ENCODE assay signal across 23 cellular contexts in the genomic region with DNA sequence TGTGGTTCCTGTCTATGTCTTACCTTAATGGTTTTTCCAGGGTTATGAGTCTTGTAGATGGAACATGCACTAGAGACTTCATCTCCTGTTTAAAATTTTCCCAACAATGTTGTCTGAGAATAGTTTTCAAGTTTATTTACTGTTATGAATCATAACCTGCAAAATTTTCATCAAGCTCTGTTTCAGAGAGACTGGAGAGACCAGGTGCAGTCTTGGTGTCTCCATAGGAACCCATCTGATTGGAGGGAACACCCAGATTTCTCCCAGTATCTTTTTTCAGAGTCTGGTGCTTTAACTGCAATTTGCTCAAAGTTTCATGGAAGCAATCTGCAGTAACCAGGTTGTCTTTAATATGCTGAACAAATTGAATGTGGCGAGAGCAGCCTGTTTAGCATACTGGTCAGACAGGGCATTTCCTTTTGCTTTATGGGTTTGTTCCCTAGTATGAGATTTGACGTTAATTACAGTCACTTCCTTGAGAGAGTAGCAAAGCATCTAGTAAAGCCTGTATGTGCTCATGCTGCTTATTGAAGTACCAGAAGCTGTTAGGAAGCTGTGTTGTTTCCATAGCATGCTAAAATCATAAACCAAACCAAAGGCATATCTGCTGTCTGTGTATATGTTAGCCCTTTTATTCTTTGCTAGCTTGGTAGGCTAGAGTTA. TPM values are rescaled to one million over a fixed set of nuclear protein-coding genes. Genes with fewer than 3 reads are reported as not detected.
DNase-seq lines count a peak whose midpoint lies in the region; ATAC-seq and TF ChIP-seq lines count a peak whose summit lies in the region.
"Had no signal": no experiment of that assay in that cellular context is flagged by ENCODE, and none has a peak within 500 bp of the region (broad histone marks: within the 10 kb centered on the region; RNA-seq: fewer than 3 reads in every experiment).

No MANE protein-coding gene starts in this region.

- no peaks in the 10 kb centered on the region for H3K27me3 Mint-ChIP-seq in stimulated activated naive CD8-positive, alpha-beta T cell treated with anti-CD3 and anti-CD28 coated beads, Interleukin-15, Interleukin-2, amounts not matched to agents 100 ng/mL and 50 ng/mL, for 24 hours
- H3K27me3 Mint-ChIP-seq in activated B cell treated with CpG ODN at 0.5 μM for 24 hours = no peaks in the 10 kb centered on the region

- POLR2A ChIA-PET in activated B cell treated with CpG ODN at 0.5 μM for 24 hours (lab: Charles Lee) (interaction anchor here (0.8 kb wide), 1 partner anchor 65 kb away, joined by 3 read pairs; a partner anchor contains a TSS), HEK293T (lab: Yijun Ruan, JAX) (no interaction called here)

- TF ChIP-seq CTCF in activated B cell treated with CpG ODN at 0.5 μM for 24 hours (IDR thresholded peaks at IDR 0.05) (no peak), omental fat pad (IDR thresholded peaks at IDR 0.05) (no peak)

- no peaks in the 10 kb centered on the region for H3K36me3 Mint-ChIP-seq in stimulated activated naive CD8-positive, alpha-beta T cell treated with anti-CD3 and anti-CD28 coated beads, Interleukin-15, Interleukin-2, amounts not matched to agents 100 ng/mL and 50 ng/mL, for 24 hours (ENCODE audit: low read depth)
- no peaks in the 10 kb centered on the region for H3K36me3 Mint-ChIP-seq in activated B cell treated with CpG ODN at 0.5 μM for 24 hours (ENCODE audit: low read depth)
- H3K36me3 Mint-ChIP-seq: natural killer cell, WTC11 had no signal

- no peak overlapping the region for H3K4me3 ChIP-seq in MG63
- H3K4me3 ChIP-seq: gastroesophageal sphincter, sigmoid colon, transverse colon had no signal

- H3K27ac Mint-ChIP-seq in stimulated activated naive CD8-positive, alpha-beta T cell treated with anti-CD3 and anti-CD28 coated beads, Interleukin-15, Interleukin-2, amounts not matched to agents 100 ng/mL and 50 ng/mL, for 24 hours = peak overlapping the region; percentile 31
- H3K27ac Mint-ChIP-seq in activated B cell treated with CpG ODN at 0.5 μM for 24 hours = peak overlapping the region; percentile 63
- H3K27ac Mint-ChIP-seq: activated T-helper 1 cell treated with anti-CD3 and anti-CD28 coated beads, Interleukin-12 subunit alpha, Interleukin-12 subunit beta, Interleukin-2, Interleukin-4 antibody, amounts not matched to agents 30 ng/mL and 10 ng/mL and 1 ng/mL, durations not matched to agents 14 hours and 24 hours and 36 hours; natural killer cell; WTC11 had no signal

- no peaks in the 10 kb centered on the region for H3K36me3 ChIP-seq in MG63
- H3K36me3 ChIP-seq: gastroesophageal sphincter, sigmoid colon, transverse colon had no signal

- peak overlapping the region; percentile 20 for H3K4me3 Mint-ChIP-seq in stimulated activated naive CD8-positive, alpha-beta T cell treated with anti-CD3 and anti-CD28 coated beads, Interleukin-15, Interleukin-2, amounts not matched to agents 100 ng/mL and 50 ng/mL, for 24 hours
- no peak overlapping the region for H3K4me3 Mint-ChIP-seq in activated B cell treated with CpG ODN at 0.5 μM for 24 hours
- H3K4me3 Mint-ChIP-seq: activated T-helper 1 cell treated with anti-CD3 and anti-CD28 coated beads, Interleukin-12 subunit alpha, Interleukin-12 subunit beta, Interleukin-2, Interleukin-4 antibody, amounts not matched to agents 30 ng/mL and 10 ng/mL and 1 ng/mL, durations not matched to agents 14 hours and 24 hours and 36 hours; natural killer cell; WTC11 had no signal

- no peak for ATAC-seq in stimulated activated naive CD8-positive, alpha-beta T cell treated with anti-CD3 and anti-CD28 coated beads, Interleukin-15, Interleukin-2, amounts not matched to agents 100 U/mL and 50 U/mL, for 24 hours
- ATAC-seq in activated B cell treated with CpG ODN at 0.5 μM for 24 hours (ENCODE audit: low read depth) (peak; percentile 57), esophagus mucosa (peak; percentile 60), omental fat pad (ENCODE audit: low FRiP score) (no peak)
- ATAC-seq: gastroesophageal sphincter, natural killer cell, WTC11 had no signal

- DNase-seq in stimulated activated naive CD8-positive, alpha-beta T cell treated with anti-CD3 and anti-CD28 coated beads, Interleukin-15, Interleukin-2, amounts not matched to agents 100 U/mL and 50 U/mL, for 24 hours = no peak
- no peak for DNase-seq in activated B cell treated with CpG ODN at 0.5 μM for 24 hours
- no peak for DNase-seq in MG63
- DNase-seq in omental fat pad (ENCODE audit: low spot score) = no peak
- DNase-seq in HEK293T (ENCODE audit: extremely low spot score) = no peak
- DNase-seq in activated CD4-positive, alpha-beta T cell treated with anti-CD3 and anti-CD28 coated beads for 1 hour = no peak
- DNase-seq: DND-41, GOT3, KBM-7, mesenchymal stem cell, natural killer cell, RPMI8226, sigmoid colon, SK-N-SH, T-helper 9 cell, transverse colon had no signal

- peaks cover 75% of the 10 kb centered on the region for H3K4me1 Mint-ChIP-seq in stimulated activated naive CD8-positive, alpha-beta T cell treated with anti-CD3 and anti-CD28 coated beads, Interleukin-15, Interleukin-2, amounts not matched to agents 100 ng/mL and 50 ng/mL, for 24 hours (ENCODE audit: low read depth)
- peaks cover 31% of the 10 kb centered on the region for H3K4me1 Mint-ChIP-seq in activated B cell treated with CpG ODN at 0.5 μM for 24 hours
- H3K4me1 Mint-ChIP-seq: natural killer cell had no signal

- no peaks in the 10 kb centered on the region for H3K9me3 ChIP-seq in MG63
- H3K9me3 ChIP-seq: gastroesophageal sphincter, sigmoid colon, SK-N-SH, transverse colon had no signal

- H3K27me3 ChIP-seq in MG63 = no peaks in the 10 kb centered on the region
- H3K27me3 ChIP-seq: gastroesophageal sphincter, sigmoid colon, transverse colon had no signal

- CTCF ChIA-PET in activated B cell treated with CpG ODN at 0.5 μM for 24 hours (lab: Charles Lee) = no interaction called here
- CTCF ChIA-PET in HEK293T (lab: Yijun Ruan, JAX) = no interaction called here

- H3K9me3 Mint-ChIP-seq in stimulated activated naive CD8-positive, alpha-beta T cell treated with anti-CD3 and anti-CD28 coated beads, Interleukin-15, Interleukin-2, amounts not matched to agents 100 ng/mL and 50 ng/mL, for 24 hours = no peaks in the 10 kb centered on the region
- no peaks in the 10 kb centered on the region for H3K9me3 Mint-ChIP-seq in activated B cell treated with CpG ODN at 0.5 μM for 24 hours
- H3K9me3 Mint-ChIP-seq: activated T-helper 1 cell treated with anti-CD3 and anti-CD28 coated beads, Interleukin-12 subunit alpha, Interleukin-12 subunit beta, Interleukin-2, Interleukin-4 antibody, amounts not matched to agents 30 ng/mL and 10 ng/mL and 1 ng/mL, durations not matched to agents 14 hours and 24 hours and 36 hours; natural killer cell; WTC11 had no signal

- intact Hi-C loops in activated B cell treated with CpG ODN at 0.5 μM for 24 hours (cut with micrococcal nuclease) = no loop called here

TF ChIP-seq in HEK293T, 16 proteins besides CTCF, POLR2A, EP300 and RAD21:
- no peak for TF ChIP-seq ZNF384 (IDR thresholded peaks at IDR 0.05)
- TF ChIP-seq NFRKB (IDR thresholded peaks at IDR 0.05) = no peak
- TF ChIP-seq L3MBTL2 (conservative IDR thresholded peaks at IDR 0.05) = no peak
- TF ChIP-seq SUZ12 (IDR thresholded peaks at IDR 0.05) = no peak
- TF ChIP-seq ELF4 (IDR thresholded peaks at IDR 0.05) = no peak

RNA-seq across cellular contexts. Expression of a gene that starts 18.8 kb away (rescaled TPM):
- total RNA-seq in activated B cell treated with CpG ODN at 0.5 μM for 24 hours (1.3 and 1.9 TPM in 2 replicates), esophagus mucosa (0.48 TPM), omental fat pad (under 1 TPM in 1 of 4 donors, not detected in 3; 0.19 TPM)
- not detected in 2 replicates for total RNA-seq in MG63 (2014; rRNA removed; shearing (Covaris generic); ENCODE audit: low replicate concordance)
- total RNA-seq: gastroesophageal sphincter, NCI-H460 had no signal

RNA-seq across cellular contexts. Expression of a gene that starts 43.9 kb away (rescaled TPM):
- total RNA-seq in activated B cell treated with CpG ODN at 0.5 μM for 24 hours = not detected in 2 replicates
- total RNA-seq in esophagus mucosa = not detected
- not detected in 2 replicates for total RNA-seq in MG63 (2014; rRNA removed; shearing (Covaris generic); ENCODE audit: low replicate concordance)
- total RNA-seq in omental fat pad = not detected
- total RNA-seq: activated T-helper 1 cell treated with anti-CD3 and anti-CD28 coated beads, Interleukin-12 subunit alpha, Interleukin-12 subunit beta, Interleukin-2, Interleukin-4 antibody, amounts not matched to agents 30 ng/mL and 10 ng/mL and 1 ng/mL, durations not matched to agents 14 hours and 24 hours and 36 hours; gastroesophageal sphincter; kidney epithelial cell; natural killer cell; NCI-H460; sigmoid colon; transverse colon had no signal

Comparison
In these comparisons a context has a peak if more than half of its experiments do, and no peak if none do; other contexts are left out.
1. ATAC-seq: peak in activated B cell treated with CpG ODN at 0.5 μM for 24 hours (single experiment) and esophagus mucosa (single experiment); none in stimulated activated naive CD8-positive, alpha-beta T cell treated with anti-CD3 and anti-CD28 coated beads, Interleukin-15, Interleukin-2, amounts not matched to agents 100 U/mL and 50 U/mL, for 24 hours (single experiment) and omental fat pad (single experiment).